Comparison of ENCODE assay signal across 2 cellular contexts in the genomic region with DNA sequence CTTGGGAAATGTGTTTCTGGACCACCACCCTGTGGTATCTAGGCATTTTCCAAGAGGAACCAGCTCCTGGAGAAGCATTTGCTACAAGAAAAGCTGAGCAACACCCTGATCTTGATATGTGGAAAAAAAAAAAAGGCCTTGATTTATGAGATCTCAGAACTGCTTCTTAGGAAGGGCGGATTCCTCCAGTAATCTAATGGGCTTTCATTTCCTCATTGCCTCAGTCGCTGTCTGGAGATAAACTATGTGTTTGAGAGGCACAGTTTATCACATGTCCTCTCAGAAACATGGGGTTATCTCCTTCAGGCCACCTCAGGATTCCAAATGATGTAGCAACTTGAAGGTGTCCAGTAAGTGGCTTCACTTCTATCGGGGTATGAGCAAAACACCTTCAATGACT.
TF ChIP-seq lines count a peak whose summit lies in the region.

No MANE protein-coding gene starts in this region.

TF ChIP-seq in A549, 52 proteins besides CTCF, POLR2A, EP300 and RAD21 (continued from another document):
- no peak for TF ChIP-seq FOSB (CRISPR knock-in tag; IDR thresholded peaks at IDR 0.05)
- TF ChIP-seq CHD4 (IDR thresholded peaks at IDR 0.05; ENCODE audit: borderline replicate concordance): no peak
- TF ChIP-seq EHF (CRISPR knock-in tag; IDR thresholded peaks at IDR 0.05): no peak
- TF ChIP-seq, protein P1, sequence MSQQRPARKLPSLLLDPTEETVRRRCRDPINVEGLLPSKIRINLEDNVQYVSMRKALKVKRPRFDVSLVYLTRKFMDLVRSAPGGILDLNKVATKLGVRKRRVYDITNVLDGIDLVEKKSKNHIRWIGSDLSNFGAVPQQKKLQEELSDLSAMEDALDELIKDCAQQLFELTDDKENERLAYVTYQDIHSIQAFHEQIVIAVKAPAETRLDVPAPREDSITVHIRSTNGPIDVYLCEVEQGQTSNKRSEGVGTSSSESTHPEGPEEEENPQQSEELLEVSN (IDR thresholded peaks at IDR 0.05; ENCODE audit: borderline replicate concordance, low read depth): no peak
- TF ChIP-seq, protein P2, sequence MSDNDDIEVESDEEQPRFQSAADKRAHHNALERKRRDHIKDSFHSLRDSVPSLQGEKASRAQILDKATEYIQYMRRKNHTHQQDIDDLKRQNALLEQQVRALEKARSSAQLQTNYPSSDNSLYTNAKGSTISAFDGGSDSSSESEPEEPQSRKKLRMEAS (IDR thresholded peaks at IDR 0.05): no peak
- no peak for TF ChIP-seq ESRRA (IDR thresholded peaks at IDR 0.05; ENCODE audit: borderline replicate concordance, low read length)
- TF ChIP-seq ZSCAN20 (CRISPR knock-in tag; IDR thresholded peaks at IDR 0.05): no peak
- TF ChIP-seq, protein P3, sequence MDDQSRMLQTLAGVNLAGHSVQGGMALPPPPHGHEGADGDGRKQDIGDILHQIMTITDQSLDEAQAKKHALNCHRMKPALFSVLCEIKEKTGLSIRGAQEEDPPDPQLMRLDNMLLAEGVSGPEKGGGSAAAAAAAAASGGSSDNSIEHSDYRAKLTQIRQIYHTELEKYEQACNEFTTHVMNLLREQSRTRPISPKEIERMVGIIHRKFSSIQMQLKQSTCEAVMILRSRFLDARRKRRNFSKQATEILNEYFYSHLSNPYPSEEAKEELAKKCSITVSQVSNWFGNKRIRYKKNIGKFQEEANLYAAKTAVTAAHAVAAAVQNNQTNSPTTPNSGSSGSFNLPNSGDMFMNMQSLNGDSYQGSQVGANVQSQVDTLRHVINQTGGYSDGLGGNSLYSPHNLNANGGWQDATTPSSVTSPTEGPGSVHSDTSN (IDR thresholded peaks at IDR 0.05): no peak
- no peak for TF ChIP-seq NPAS2 (CRISPR knock-in tag; IDR thresholded peaks at IDR 0.05; ENCODE audit: borderline replicate concordance)

TF ChIP-seq in K562, 482 proteins besides CTCF, POLR2A, EP300 and RAD21 (continued from another document and continues in another):
- TF ChIP-seq, protein P4, sequence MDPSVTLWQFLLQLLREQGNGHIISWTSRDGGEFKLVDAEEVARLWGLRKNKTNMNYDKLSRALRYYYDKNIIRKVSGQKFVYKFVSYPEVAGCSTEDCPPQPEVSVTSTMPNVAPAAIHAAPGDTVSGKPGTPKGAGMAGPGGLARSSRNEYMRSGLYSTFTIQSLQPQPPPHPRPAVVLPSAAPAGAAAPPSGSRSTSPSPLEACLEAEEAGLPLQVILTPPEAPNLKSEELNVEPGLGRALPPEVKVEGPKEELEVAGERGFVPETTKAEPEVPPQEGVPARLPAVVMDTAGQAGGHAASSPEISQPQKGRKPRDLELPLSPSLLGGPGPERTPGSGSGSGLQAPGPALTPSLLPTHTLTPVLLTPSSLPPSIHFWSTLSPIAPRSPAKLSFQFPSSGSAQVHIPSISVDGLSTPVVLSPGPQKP (CRISPR knock-in tag; IDR thresholded peaks at IDR 0.05): no peak
- TF ChIP-seq, protein P5, sequence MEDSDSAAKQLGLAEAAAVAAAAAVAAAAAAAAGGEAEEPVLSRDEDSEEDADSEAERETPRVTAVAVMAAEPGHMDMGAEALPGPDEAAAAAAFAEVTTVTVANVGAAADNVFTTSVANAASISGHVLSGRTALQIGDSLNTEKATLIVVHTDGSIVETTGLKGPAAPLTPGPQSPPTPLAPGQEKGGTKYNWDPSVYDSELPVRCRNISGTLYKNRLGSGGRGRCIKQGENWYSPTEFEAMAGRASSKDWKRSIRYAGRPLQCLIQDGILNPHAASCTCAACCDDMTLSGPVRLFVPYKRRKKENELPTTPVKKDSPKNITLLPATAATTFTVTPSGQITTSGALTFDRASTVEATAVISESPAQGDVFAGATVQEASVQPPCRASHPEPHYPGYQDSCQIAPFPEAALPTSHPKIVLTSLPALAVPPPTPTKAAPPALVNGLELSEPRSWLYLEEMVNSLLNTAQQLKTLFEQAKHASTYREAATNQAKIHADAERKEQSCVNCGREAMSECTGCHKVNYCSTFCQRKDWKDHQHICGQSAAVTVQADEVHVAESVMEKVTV (CRISPR knock-in tag; IDR thresholded peaks at IDR 0.05): 0 out of 2 replicates have a peak, but pooled peaks have one; percentile 16
- TF ChIP-seq, protein P6, sequence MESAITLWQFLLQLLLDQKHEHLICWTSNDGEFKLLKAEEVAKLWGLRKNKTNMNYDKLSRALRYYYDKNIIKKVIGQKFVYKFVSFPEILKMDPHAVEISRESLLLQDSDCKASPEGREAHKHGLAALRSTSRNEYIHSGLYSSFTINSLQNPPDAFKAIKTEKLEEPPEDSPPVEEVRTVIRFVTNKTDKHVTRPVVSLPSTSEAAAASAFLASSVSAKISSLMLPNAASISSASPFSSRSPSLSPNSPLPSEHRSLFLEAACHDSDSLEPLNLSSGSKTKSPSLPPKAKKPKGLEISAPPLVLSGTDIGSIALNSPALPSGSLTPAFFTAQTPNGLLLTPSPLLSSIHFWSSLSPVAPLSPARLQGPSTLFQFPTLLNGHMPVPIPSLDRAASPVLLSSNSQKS (CRISPR knock-in tag; IDR thresholded peaks at IDR 0.05): no peak
- TF ChIP-seq MECOM (CRISPR knock-in tag; IDR thresholded peaks at IDR 0.05) (peak; percentile 66; the same call in 1 of the 2 replicates), ETV5 (CRISPR knock-in tag; IDR thresholded peaks at IDR 0.05; ENCODE audit: low read depth) (no peak), TBL1XR1 (IDR thresholded peaks at IDR 0.05; ENCODE audit: low read length in 2 of 2) (no peak), PTTG1 (tag; IDR thresholded peaks at IDR 0.05; ENCODE audit: low read depth) (no peak), RBBP5 (IDR thresholded peaks at IDR 0.05; ENCODE audit: borderline replicate concordance, insufficient read depth, low read length, poor library complexity, severe bottlenecking) (no peak), ASH1L (IDR thresholded peaks at IDR 0.05; ENCODE audit: borderline replicate concordance, low read depth, partially characterized antibody) (no peak), SPI1 (IDR thresholded peaks at IDR 0.05; ENCODE audit: borderline replicate concordance, low read depth, low read length) (no peak), NFIX (CRISPR knock-in tag; IDR thresholded peaks at IDR 0.05; ENCODE audit: low read depth) (no peak), TOE1 (IDR thresholded peaks at IDR 0.05; ENCODE audit: borderline replicate concordance) (no peak), TOE1 (CRISPR knock-in tag; IDR thresholded peaks at IDR 0.05; ENCODE audit: borderline replicate concordance, low read depth) (no peak), MTA1 (IDR thresholded peaks at IDR 0.05; ENCODE audit: borderline replicate concordance) (no peak), ZNF384 (IDR thresholded peaks at IDR 0.05; ENCODE audit: low read depth, low read length) (peak; percentile 67; the same call in 1 of the 2 replicates), DDX20 (tag; IDR thresholded peaks at IDR 0.05; ENCODE audit: low read depth) (no peak), SMAD4 (CRISPR knock-in tag; conservative IDR thresholded peaks at IDR 0.05) (peak; percentile 72), FIP1L1 (IDR thresholded peaks at IDR 0.05; ENCODE audit: low read depth, low read length, poor library complexity, severe bottlenecking) (no peak), CXXC5 (CRISPR knock-in tag; IDR thresholded peaks at IDR 0.05) (0 out of 2 replicates have a peak, but pooled peaks have one; percentile 1), ARID1B (IDR thresholded peaks at IDR 0.05) (peak; percentile 16; the same call in 1 of the 2 replicates), ZNF644 (tag; IDR thresholded peaks at IDR 0.05; ENCODE audit: low read depth) (peak; percentile 40; the same call in 1 of the 2 replicates), E2F3 (CRISPR knock-in tag; IDR thresholded peaks at IDR 0.05) (no peak), CTBP1 (IDR thresholded peaks at IDR 0.05; ENCODE audit: borderline replicate concordance) (peak; percentile 56; the same call in 1 of the 2 replicates), ELF1 (tag; IDR thresholded peaks at IDR 0.05) (peak; percentile 52), CBX8 (IDR thresholded peaks at IDR 0.05; ENCODE audit: borderline replicate concordance, extremely low read depth, low read depth, low read length, poor library complexity, severe bottlenecking) (no peak), SUPT5H (IDR thresholded peaks at IDR 0.05) (no peak), CEBPG (CRISPR knock-in tag; IDR thresholded peaks at IDR 0.05) (no peak), CEBPG (tag; conservative IDR thresholded peaks at IDR 0.05 in 1 of 2, IDR thresholded peaks at IDR 0.05 in 1 of 2) (peak in 1 of 2 experiments; percentile 44; a peak in 1 of 4 replicates), SRSF1 (IDR thresholded peaks at IDR 0.05; ENCODE audit: low read depth, low read length) (no peak), BCOR (IDR thresholded peaks at IDR 0.05) (no peak), FOSL1 (tag; conservative IDR thresholded peaks at IDR 0.05) (no peak), MTA3 (IDR thresholded peaks at IDR 0.05; ENCODE audit: borderline replicate concordance) (no peak), TAF7 (tag; IDR thresholded peaks at IDR 0.05) (no peak), DACH1 (IDR thresholded peaks at IDR 0.05; ENCODE audit: partially characterized antibody) (no peak)
- TF ChIP-seq, protein P7, sequence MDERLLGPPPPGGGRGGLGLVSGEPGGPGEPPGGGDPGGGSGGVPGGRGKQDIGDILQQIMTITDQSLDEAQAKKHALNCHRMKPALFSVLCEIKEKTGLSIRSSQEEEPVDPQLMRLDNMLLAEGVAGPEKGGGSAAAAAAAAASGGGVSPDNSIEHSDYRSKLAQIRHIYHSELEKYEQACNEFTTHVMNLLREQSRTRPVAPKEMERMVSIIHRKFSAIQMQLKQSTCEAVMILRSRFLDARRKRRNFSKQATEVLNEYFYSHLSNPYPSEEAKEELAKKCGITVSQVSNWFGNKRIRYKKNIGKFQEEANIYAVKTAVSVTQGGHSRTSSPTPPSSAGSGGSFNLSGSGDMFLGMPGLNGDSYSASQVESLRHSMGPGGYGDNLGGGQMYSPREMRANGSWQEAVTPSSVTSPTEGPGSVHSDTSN (CRISPR knock-in tag; IDR thresholded peaks at IDR 0.05; ENCODE audit: low read depth): no peak
- TF ChIP-seq, protein P7 (tag; conservative IDR thresholded peaks at IDR 0.05; ENCODE audit: low read depth): peak; percentile 92
- TF ChIP-seq, protein P8, sequence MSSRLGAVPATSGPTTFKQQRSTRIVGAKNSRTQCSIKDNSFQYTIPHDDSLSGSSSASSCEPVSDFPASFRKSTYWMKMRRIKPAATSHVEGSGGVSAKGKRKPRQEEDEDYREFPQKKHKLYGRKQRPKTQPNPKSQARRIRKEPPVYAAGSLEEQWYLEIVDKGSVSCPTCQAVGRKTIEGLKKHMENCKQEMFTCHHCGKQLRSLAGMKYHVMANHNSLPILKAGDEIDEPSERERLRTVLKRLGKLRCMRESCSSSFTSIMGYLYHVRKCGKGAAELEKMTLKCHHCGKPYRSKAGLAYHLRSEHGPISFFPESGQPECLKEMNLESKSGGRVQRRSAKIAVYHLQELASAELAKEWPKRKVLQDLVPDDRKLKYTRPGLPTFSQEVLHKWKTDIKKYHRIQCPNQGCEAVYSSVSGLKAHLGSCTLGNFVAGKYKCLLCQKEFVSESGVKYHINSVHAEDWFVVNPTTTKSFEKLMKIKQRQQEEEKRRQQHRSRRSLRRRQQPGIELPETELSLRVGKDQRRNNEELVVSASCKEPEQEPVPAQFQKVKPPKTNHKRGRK (tag; IDR thresholded peaks at IDR 0.05): no peak
- TF ChIP-seq, protein P9, sequence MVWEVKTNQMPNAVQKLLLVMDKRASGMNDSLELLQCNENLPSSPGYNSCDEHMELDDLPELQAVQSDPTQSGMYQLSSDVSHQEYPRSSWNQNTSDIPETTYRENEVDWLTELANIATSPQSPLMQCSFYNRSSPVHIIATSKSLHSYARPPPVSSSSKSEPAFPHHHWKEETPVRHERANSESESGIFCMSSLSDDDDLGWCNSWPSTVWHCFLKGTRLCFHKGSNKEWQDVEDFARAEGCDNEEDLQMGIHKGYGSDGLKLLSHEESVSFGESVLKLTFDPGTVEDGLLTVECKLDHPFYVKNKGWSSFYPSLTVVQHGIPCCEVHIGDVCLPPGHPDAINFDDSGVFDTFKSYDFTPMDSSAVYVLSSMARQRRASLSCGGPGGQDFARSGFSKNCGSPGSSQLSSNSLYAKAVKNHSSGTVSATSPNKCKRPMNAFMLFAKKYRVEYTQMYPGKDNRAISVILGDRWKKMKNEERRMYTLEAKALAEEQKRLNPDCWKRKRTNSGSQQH (CRISPR knock-in tag; IDR thresholded peaks at IDR 0.05): no peak
- TF ChIP-seq, protein P10, sequence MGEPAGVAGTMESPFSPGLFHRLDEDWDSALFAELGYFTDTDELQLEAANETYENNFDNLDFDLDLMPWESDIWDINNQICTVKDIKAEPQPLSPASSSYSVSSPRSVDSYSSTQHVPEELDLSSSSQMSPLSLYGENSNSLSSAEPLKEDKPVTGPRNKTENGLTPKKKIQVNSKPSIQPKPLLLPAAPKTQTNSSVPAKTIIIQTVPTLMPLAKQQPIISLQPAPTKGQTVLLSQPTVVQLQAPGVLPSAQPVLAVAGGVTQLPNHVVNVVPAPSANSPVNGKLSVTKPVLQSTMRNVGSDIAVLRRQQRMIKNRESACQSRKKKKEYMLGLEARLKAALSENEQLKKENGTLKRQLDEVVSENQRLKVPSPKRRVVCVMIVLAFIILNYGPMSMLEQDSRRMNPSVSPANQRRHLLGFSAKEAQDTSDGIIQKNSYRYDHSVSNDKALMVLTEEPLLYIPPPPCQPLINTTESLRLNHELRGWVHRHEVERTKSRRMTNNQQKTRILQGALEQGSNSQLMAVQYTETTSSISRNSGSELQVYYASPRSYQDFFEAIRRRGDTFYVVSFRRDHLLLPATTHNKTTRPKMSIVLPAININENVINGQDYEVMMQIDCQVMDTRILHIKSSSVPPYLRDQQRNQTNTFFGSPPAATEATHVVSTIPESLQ (CRISPR knock-in tag; IDR thresholded peaks at IDR 0.05): no peak
- TF ChIP-seq, protein P11, sequence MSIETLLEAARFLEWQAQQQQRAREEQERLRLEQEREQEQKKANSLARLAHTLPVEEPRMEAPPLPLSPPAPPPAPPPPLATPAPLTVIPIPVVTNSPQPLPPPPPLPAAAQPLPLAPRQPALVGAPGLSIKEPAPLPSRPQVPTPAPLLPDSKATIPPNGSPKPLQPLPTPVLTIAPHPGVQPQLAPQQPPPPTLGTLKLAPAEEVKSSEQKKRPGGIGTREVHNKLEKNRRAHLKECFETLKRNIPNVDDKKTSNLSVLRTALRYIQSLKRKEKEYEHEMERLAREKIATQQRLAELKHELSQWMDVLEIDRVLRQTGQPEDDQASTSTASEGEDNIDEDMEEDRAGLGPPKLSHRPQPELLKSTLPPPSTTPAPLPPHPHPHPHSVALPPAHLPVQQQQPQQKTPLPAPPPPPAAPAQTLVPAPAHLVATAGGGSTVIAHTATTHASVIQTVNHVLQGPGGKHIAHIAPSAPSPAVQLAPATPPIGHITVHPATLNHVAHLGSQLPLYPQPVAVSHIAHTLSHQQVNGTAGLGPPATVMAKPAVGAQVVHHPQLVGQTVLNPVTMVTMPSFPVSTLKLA (conservative IDR thresholded peaks at IDR 0.05): no peak
- TF ChIP-seq, protein P12, sequence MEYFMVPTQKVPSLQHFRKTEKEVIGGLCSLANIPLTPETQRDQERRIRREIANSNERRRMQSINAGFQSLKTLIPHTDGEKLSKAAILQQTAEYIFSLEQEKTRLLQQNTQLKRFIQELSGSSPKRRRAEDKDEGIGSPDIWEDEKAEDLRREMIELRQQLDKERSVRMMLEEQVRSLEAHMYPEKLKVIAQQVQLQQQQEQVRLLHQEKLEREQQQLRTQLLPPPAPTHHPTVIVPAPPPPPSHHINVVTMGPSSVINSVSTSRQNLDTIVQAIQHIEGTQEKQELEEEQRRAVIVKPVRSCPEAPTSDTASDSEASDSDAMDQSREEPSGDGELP (CRISPR knock-in tag; IDR thresholded peaks at IDR 0.05; ENCODE audit: borderline replicate concordance): no peak
